ENCODE assay signal across 1 cellular context in the genomic region with DNA sequence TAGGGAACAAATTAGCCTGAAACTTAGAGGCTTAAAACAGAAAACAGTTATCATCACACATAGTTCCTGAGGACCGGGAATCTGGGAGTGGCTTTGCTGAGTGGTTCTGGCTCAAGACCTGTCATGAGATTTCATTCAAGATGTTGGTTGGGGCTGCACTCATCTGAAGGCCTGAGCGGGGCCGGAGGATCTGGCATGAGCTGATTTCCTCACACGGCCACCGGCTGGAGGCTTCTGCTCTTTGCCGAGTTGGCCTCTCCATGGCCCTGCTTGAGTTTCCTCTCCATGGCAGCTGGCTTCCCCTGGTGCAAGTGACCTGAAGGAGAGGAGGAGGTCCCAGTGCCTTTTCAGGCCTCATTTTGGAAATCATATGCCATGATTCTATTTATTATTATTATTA.
TF ChIP-seq lines count a peak whose summit lies in the region.

No MANE protein-coding gene starts in this region.

TF ChIP-seq in SK-N-SH treated with all-trans-retinoic acid at 6 μM for 48 hours, 23 proteins besides CTCF, POLR2A, EP300 and RAD21 (continued from another document):
- TF ChIP-seq, protein P1, sequence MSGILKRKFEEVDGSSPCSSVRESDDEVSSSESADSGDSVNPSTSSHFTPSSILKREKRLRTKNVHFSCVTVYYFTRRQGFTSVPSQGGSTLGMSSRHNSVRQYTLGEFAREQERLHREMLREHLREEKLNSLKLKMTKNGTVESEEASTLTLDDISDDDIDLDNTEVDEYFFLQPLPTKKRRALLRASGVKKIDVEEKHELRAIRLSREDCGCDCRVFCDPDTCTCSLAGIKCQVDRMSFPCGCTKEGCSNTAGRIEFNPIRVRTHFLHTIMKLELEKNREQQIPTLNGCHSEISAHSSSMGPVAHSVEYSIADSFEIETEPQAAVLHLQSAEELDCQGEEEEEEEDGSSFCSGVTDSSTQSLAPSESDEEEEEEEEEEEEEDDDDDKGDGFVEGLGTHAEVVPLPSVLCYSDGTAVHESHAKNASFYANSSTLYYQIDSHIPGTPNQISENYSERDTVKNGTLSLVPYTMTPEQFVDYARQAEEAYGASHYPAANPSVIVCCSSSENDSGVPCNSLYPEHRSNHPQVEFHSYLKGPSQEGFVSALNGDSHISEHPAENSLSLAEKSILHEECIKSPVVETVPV (CRISPR knock-in tag; IDR thresholded peaks at IDR 0.05): no peak
- no peak for TF ChIP-seq BACH2 (CRISPR knock-in tag; IDR thresholded peaks at IDR 0.05; ENCODE audit: borderline replicate concordance)
- no peak for TF ChIP-seq ISL1 (CRISPR knock-in tag; IDR thresholded peaks at IDR 0.05)
- no peak for TF ChIP-seq CSDC2 (CRISPR knock-in tag; IDR thresholded peaks at IDR 0.05)
- TF ChIP-seq ARNTL (CRISPR knock-in tag; IDR thresholded peaks at IDR 0.05; ENCODE audit: borderline replicate concordance, low read depth): no peak
- no peak for TF ChIP-seq ZFP3 (CRISPR knock-in tag; IDR thresholded peaks at IDR 0.05)
